Comparison of ENCODE assay signal across 16 cellular contexts in the genomic region with DNA sequence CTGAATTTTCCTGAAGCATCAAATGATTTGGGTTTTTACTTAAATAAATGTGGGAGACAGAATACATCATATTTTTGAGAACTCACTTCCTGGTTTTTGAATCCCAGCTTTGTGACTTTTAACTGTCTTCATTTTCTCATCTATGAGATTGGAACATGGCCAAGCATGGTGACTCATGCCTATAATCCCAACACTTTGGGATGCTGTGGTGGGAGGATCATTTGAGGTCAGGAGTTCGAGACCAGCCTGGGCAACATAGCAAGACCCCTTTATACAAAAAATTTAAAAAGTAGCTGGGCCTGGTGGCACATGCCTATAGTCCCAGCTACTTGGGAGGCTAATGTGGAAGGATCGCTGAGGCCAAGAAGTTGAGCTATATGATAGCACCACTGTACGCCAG.
A peak's percentile ranks its signal among the peaks of the same experiment; 100 is the strongest.
DNase-seq lines count a peak whose midpoint lies in the region; ATAC-seq, FAIRE-seq and TF ChIP-seq lines count a peak whose summit lies in the region.
"Had no signal": no experiment of that assay in that cellular context is flagged by ENCODE, and none has a peak within 500 bp of the region (broad histone marks: within the 10 kb centered on the region; RNA-seq: fewer than 3 reads in every experiment).

No MANE protein-coding gene starts in this region.

- ATAC-seq in left ventricle myocardium superior: peak; percentile 3
- no peak for ATAC-seq in heart left ventricle
- ATAC-seq in HG03095 (IDR thresholded peaks at IDR 0.05; ENCODE audit: unreplicated experiment): no peak
- ATAC-seq in stimulated activated naive CD8-positive, alpha-beta T cell treated with anti-CD3 and anti-CD28 coated beads, Interleukin-15, amount 100 ng/mL, for 72 hours: no peak

- no peak for TF ChIP-seq CTCF in heart left ventricle (IDR thresholded peaks at IDR 0.05)

- WGBS in heart left ventricle, 4 donors: 85 to 89% (median 88%) methylated on average over 3 of the region's 3 CpGs

- intact Hi-C loops in left ventricle myocardium superior (cut with micrococcal nuclease): no loop called here
- intact Hi-C loops in heart left ventricle (cut with DNase I): no loop called here

- DNase-seq in left ventricle myocardium superior (no peak), heart left ventricle (no peak), SJCRH30 (peak; percentile 27 to 57), fibroblast of peridontal ligament (ENCODE audit: extremely low read depth) (peak; percentile 49), NCI-H2196 treated with DMSO at 0.1 percent for 48 hours (lab: John Stamatoyannopoulos, UW; ENCODE audit: unreplicated experiment) (no peak), H54 (ENCODE audit: insufficient read length, low spot score) (no peak)
- DNase-seq in stimulated activated naive CD8-positive, alpha-beta T cell treated with anti-CD3 and anti-CD28 coated beads, Interleukin-15, amount 100 ng/mL, for 72 hours: no peak
- DNase-seq: activated naive CD8-positive, alpha-beta T cell treated with anti-CD3 and anti-CD28 coated beads for 36 hours; esophagus squamous epithelium; Karpas-422; NCI-H2081 treated with DMSO at 0.1 percent for 48 hours; upper lobe of left lung had no signal

- H3K36me3 ChIP-seq in heart left ventricle (peaks cover 0 to 33% (median 17%) of the 10 kb centered on the region in 9 donors), SJCRH30 (peaks cover 27% of the 10 kb centered on the region)

- H3K27me3 Mint-ChIP-seq in stimulated activated naive CD8-positive, alpha-beta T cell treated with anti-CD3 and anti-CD28 coated beads, Interleukin-15, amount 100 ng/mL, for 72 hours: no peaks in the 10 kb centered on the region
- H3K27me3 Mint-ChIP-seq: activated naive CD8-positive, alpha-beta T cell treated with anti-CD3 and anti-CD28 coated beads for 36 hours had no signal

- H3K4me1 ChIP-seq in heart left ventricle: peaks cover 4 to 93% (median 77%) of the 10 kb centered on the region in 12 donors
- peaks cover 23% of the 10 kb centered on the region for H3K4me1 ChIP-seq in SJCRH30
- H3K4me1 ChIP-seq: parathyroid adenoma had no signal

- H3K4me3 ChIP-seq in heart left ventricle: no peak overlapping the region
- H3K4me3 ChIP-seq in SJCRH30: no peak overlapping the region
- H3K4me3 ChIP-seq: coronary artery, esophagus squamous epithelium, SK-N-MC, upper lobe of left lung had no signal

- H3K9me3 ChIP-seq in heart left ventricle: no peaks in the 10 kb centered on the region
- H3K9me3 ChIP-seq in SJCRH30 (replicated peaks): no peaks in the 10 kb centered on the region
- H3K9me3 ChIP-seq: esophagus squamous epithelium, upper lobe of left lung had no signal

- H3K4me1 Mint-ChIP-seq in stimulated activated naive CD8-positive, alpha-beta T cell treated with anti-CD3 and anti-CD28 coated beads, Interleukin-15, amount 100 ng/mL, for 72 hours: no peaks in the 10 kb centered on the region

- H3K9me3 Mint-ChIP-seq in stimulated activated naive CD8-positive, alpha-beta T cell treated with anti-CD3 and anti-CD28 coated beads, Interleukin-15, amount 100 ng/mL, for 72 hours: no peaks in the 10 kb centered on the region
- H3K9me3 Mint-ChIP-seq: activated naive CD8-positive, alpha-beta T cell treated with anti-CD3 and anti-CD28 coated beads for 36 hours had no signal

- FAIRE-seq in H54 (lab: Jason Lieb, UNC): no peak

- no peak overlapping the region for H3K27ac Mint-ChIP-seq in stimulated activated naive CD8-positive, alpha-beta T cell treated with anti-CD3 and anti-CD28 coated beads, Interleukin-15, amount 100 ng/mL, for 72 hours
- H3K27ac Mint-ChIP-seq: activated naive CD8-positive, alpha-beta T cell treated with anti-CD3 and anti-CD28 coated beads for 36 hours had no signal

- H3K27me3 ChIP-seq in heart left ventricle (no peaks in the 10 kb centered on the region), SJCRH30 (no peaks in the 10 kb centered on the region)
- H3K27me3 ChIP-seq: esophagus squamous epithelium, upper lobe of left lung had no signal

- TF ChIP-seq POLR2A in heart left ventricle (IDR thresholded peaks at IDR 0.05): no peak
- no peak for TF ChIP-seq POLR2A in H54 (IDR thresholded peaks at IDR 0.05; ENCODE audit: low read depth, low read length)

- peak overlapping the region in 2 of 12 donors; percentile 2 to 7 for H3K27ac ChIP-seq in heart left ventricle
- H3K27ac ChIP-seq in SJCRH30: no peak overlapping the region
- H3K27ac ChIP-seq: coronary artery, esophagus squamous epithelium, parathyroid adenoma, SK-N-MC, upper lobe of left lung had no signal

- H3K4me3 Mint-ChIP-seq in stimulated activated naive CD8-positive, alpha-beta T cell treated with anti-CD3 and anti-CD28 coated beads, Interleukin-15, amount 100 ng/mL, for 72 hours: no peak overlapping the region
- H3K4me3 Mint-ChIP-seq: activated naive CD8-positive, alpha-beta T cell treated with anti-CD3 and anti-CD28 coated beads for 36 hours had no signal

Comparison
In these comparisons a context has a peak if more than half of its experiments do, and no peak if none do; other contexts are left out.
1. DNase-seq: peak in SJCRH30 (2 of 2) and fibroblast of peridontal ligament (single experiment); none in left ventricle myocardium superior (single experiment), heart left ventricle (0 of 5), stimulated activated naive CD8-positive, alpha-beta T cell treated with anti-CD3 and anti-CD28 coated beads, Interleukin-15, amount 100 ng/mL, for 72 hours (0 of 2), NCI-H2196 treated with DMSO at 0.1 percent for 48 hours (single experiment) and H54 (single experiment).